Comparison of ENCODE assay signal across 8 cellular contexts in the genomic region with DNA sequence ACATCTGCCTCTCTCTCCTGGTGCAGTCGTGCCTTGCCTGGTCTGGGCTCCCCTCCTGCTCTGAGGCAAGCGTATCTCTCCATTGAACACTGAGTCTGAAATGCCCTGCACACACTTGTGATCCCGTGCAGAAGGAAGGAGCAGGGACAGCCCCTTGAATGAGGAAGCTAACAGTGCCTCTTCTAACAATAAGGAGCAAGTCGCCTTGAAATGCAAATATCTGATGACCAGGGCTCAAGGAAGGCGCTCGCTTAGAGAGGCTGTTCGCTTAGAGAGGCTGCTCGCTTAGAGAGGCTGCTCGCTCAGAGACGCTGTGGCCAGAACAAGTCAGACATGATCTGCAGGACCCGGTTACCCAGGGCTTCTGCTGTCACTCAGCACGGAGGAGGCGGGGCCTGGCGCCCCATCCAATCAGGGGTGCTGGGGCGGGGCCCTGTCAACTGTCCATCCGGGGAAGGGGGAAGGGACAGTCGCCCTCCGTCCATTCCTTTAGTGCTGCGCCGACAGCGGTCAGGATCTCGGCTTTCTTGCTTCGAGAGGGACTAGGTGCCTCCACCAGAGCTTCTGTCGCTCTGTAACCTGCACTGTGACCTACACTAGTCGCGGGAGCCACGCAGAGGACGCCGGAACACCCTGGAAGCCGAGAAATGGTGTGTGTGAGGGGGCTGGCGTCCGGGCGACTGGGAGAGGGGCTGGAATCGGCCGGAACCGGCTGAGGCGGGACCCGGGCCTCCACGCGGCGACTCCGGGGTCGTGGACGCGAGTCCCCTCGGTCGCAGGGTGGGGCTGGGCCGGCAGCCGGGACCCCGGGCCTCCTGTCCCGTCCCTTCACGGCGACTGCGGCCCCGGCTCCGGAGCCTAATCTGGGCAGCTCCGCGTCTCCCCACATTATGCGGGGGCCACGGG. TPM values are rescaled to one million over a fixed set of nuclear protein-coding genes. Genes with fewer than 3 reads are reported as not detected.
DNase-seq lines count a peak whose midpoint lies in the region; ATAC-seq and TF ChIP-seq lines count a peak whose summit lies in the region.

Gene ZNF440, plus strand, starts transcription at position 473 of the 906 bp plus-strand sequence. Its CDS starts 175 bp downstream, at position 648.

- H3K4me1 ChIP-seq in gastroesophageal sphincter (peaks cover 0 to 24% (median 8%) of the 10 kb centered on the region in 3 donors), neutrophil (ENCODE audit: control insufficient read depth in 1 of 2, insufficient read depth in 1 of 2, low read depth in 1 of 2, low read length in 1 of 2) (peaks cover 10 to 12% of the 10 kb centered on the region in 2 experiments)

- H3K27ac ChIP-seq in gastroesophageal sphincter (peak within 1 kb of the TSS; percentile 74 to 95 (median 93)), neutrophil (peak within 1 kb of the TSS; percentile 77), substantia nigra (ENCODE audit: low read depth, low read length, poor library complexity, severe bottlenecking) (peak within 1 kb of the TSS; percentile 82)

- peaks cover 0 to 3% of the 10 kb centered on the region in 2 donors for H3K36me3 ChIP-seq in gastroesophageal sphincter
- H3K36me3 ChIP-seq in neutrophil = no peaks in the 10 kb centered on the region

- ATAC-seq in GM21825 (IDR thresholded peaks at IDR 0.05; ENCODE audit: unreplicated experiment) = peak; percentile 92
- peak; percentile 100 for ATAC-seq in gastroesophageal sphincter

- DNase-seq in Daoy (ENCODE audit: low read depth) (peak; percentile 95), Kasumi-1 (lab: John Stamatoyannopoulos, UW) (peak; percentile 90 to 95), SHP77 treated with DMSO at 0.1 percent for 48 hours (lab: John Stamatoyannopoulos, UW) (peak; percentile 90), substantia nigra (lab: John Stamatoyannopoulos, UW) (peak; percentile 58 to 98 (median 94))
- DNase-seq in activated naive CD4-positive, alpha-beta T cell (lab: John Stamatoyannopoulos, UW) = peak; percentile 65 to 77 (median 68)

- no peak for TF ChIP-seq CTCF in gastroesophageal sphincter (IDR thresholded peaks at IDR 0.05)
- no peak for TF ChIP-seq CTCF in neutrophil (IDR thresholded peaks at IDR 0.05)

- H3K9me3 ChIP-seq in gastroesophageal sphincter = no peaks in the 10 kb centered on the region
- H3K9me3 ChIP-seq in neutrophil = no peaks in the 10 kb centered on the region

- WGBS in gastroesophageal sphincter (ENCODE audit: low coverage in 1 of 2), 2 donors = no CpG with 5 or more reads among the region's 60 CpGs

- TF ChIP-seq EP300 in gastroesophageal sphincter (IDR thresholded peaks at IDR 0.05) = no peak

- no peaks in the 10 kb centered on the region for H3K27me3 ChIP-seq in gastroesophageal sphincter
- H3K27me3 ChIP-seq in neutrophil = no peaks in the 10 kb centered on the region

- H3K4me3 ChIP-seq in gastroesophageal sphincter = peak within 1 kb of the TSS; percentile 77 to 91
- peak within 1 kb of the TSS; percentile 79 for H3K4me3 ChIP-seq in neutrophil (ENCODE audit: low read depth in 1 of 2, low read length in 1 of 2)

- peak; percentile 66 to 79 for TF ChIP-seq POLR2A in gastroesophageal sphincter (IDR thresholded peaks at IDR 0.05)

RNA-seq across cellular contexts. Expression of gene ZNF440, which starts in this region (rescaled TPM):
- total RNA-seq in Daoy (2014; rRNA removed; shearing (Covaris generic)) = 2.9 and 5.2 TPM in 2 replicates
- 10 to 100 TPM in 1 of 4 donors, 1 to 10 TPM in 3; 4.8 to 13.2 (median 9.7) TPM for total RNA-seq in gastroesophageal sphincter

Comparison
In these comparisons a context has a peak if more than half of its experiments do, and no peak if none do; other contexts are left out.
1. Peak in every context shown above with its lines: DNase-seq, ATAC-seq, H3K4me3 ChIP-seq and H3K27ac ChIP-seq.